Comparison of ENCODE assay signal across 17 cellular contexts in genomic region chr11:3222941-3223905, GRCh38. TPM values are rescaled to one million over a fixed set of nuclear protein-coding genes. Genes with fewer than 3 reads are reported as not detected.
A peak's percentile ranks its signal among the peaks of the same experiment; 100 is the strongest.
DNase-seq lines count a peak whose midpoint lies in the region; ATAC-seq, FAIRE-seq and TF ChIP-seq lines count a peak whose summit lies in the region.
"Had no signal": no experiment of that assay in that cellular context is flagged by ENCODE, and none has a peak within 500 bp of the region (broad histone marks: within the 10 kb centered on the region; RNA-seq: fewer than 3 reads in every experiment).

No MANE protein-coding gene starts in this region.

- H4K20me1 ChIP-seq in MM.1S (ENCODE audit: insufficient read depth, low read length): no peaks in the 10 kb centered on the region

- peaks cover 6% of the 10 kb centered on the region for H3K27me3 ChIP-seq in MM.1S (replicated peaks; ENCODE audit: insufficient read depth, low read length)

- peak overlapping the region; percentile 30; the same call in 1 of the 2 replicates for H3K9ac ChIP-seq in MM.1S (ENCODE audit: low read length)

- peaks cover 8% of the 10 kb centered on the region for H3K27me3 Mint-ChIP-seq in activated naive CD8-positive, alpha-beta T cell treated with anti-CD3 and anti-CD28 coated beads, Interleukin-2, amount 10 ng/mL, durations not matched to agents 7 days and 5 days
- peaks cover 13% of the 10 kb centered on the region for H3K27me3 Mint-ChIP-seq in activated naive CD8-positive, alpha-beta T cell treated with anti-CD3 and anti-CD28 coated beads for 36 hours

- peak overlapping the region; percentile 87 for H3K27ac ChIP-seq in MM.1S (ENCODE audit: low read length)

- H3K36me3 Mint-ChIP-seq in activated naive CD8-positive, alpha-beta T cell treated with anti-CD3 and anti-CD28 coated beads, Interleukin-2, amount 10 ng/mL, durations not matched to agents 7 days and 5 days: no peaks in the 10 kb centered on the region
- H3K36me3 Mint-ChIP-seq in activated naive CD8-positive, alpha-beta T cell treated with anti-CD3 and anti-CD28 coated beads for 36 hours: no peaks in the 10 kb centered on the region
- H3K36me3 Mint-ChIP-seq: activated naive CD4-positive, alpha-beta T cell treated with anti-CD3 and anti-CD28 coated beads, Interleukin-2, amount 50 U/mL, for 24 hours; natural killer cell treated with Interleukin-12 subunit alpha and Interleukin-12 subunit beta and Interleukin-15 and Interleukin-18, amount 100 ng/mL, for 72 hours had no signal

- TF ChIP-seq CTCF in MM.1S (IDR thresholded peaks at IDR 0.05; ENCODE audit: low read length): no peak

- ATAC-seq in activated naive CD8-positive, alpha-beta T cell treated with anti-CD3 and anti-CD28 coated beads, Interleukin-2, amount 10 ng/mL, durations not matched to agents 7 days and 5 days (ENCODE audit: low read depth): peak; percentile 62
- ATAC-seq in GM21825 (IDR thresholded peaks at IDR 0.05; ENCODE audit: unreplicated experiment) (no peak), HG03571 (IDR thresholded peaks at IDR 0.05; ENCODE audit: unreplicated experiment) (no peak)
- ATAC-seq: natural killer cell treated with Interleukin-12 subunit alpha and Interleukin-12 subunit beta and Interleukin-15 and Interleukin-18, amount 100 ng/mL, for 72 hours had no signal

- no peaks in the 10 kb centered on the region for H3K36me3 ChIP-seq in MM.1S (replicated peaks; ENCODE audit: insufficient read depth, low read length)

- peak overlapping the region; percentile 64 for H2AFZ ChIP-seq in MM.1S (ENCODE audit: low read length)

- no peak overlapping the region for H3K27ac Mint-ChIP-seq in activated naive CD8-positive, alpha-beta T cell treated with anti-CD3 and anti-CD28 coated beads, Interleukin-2, amount 10 ng/mL, durations not matched to agents 7 days and 5 days
- H3K27ac Mint-ChIP-seq in activated naive CD8-positive, alpha-beta T cell treated with anti-CD3 and anti-CD28 coated beads for 36 hours: no peak overlapping the region
- H3K27ac Mint-ChIP-seq: activated naive CD4-positive, alpha-beta T cell treated with anti-CD3 and anti-CD28 coated beads, Interleukin-2, amount 50 U/mL, for 24 hours; natural killer cell treated with Interleukin-12 subunit alpha and Interleukin-12 subunit beta and Interleukin-15 and Interleukin-18, amount 100 ng/mL, for 72 hours had no signal

- peaks cover 14% of the 10 kb centered on the region for H3F3A ChIP-seq in MM.1S (ENCODE audit: insufficient read depth, low read length)

- H3K9me3 Mint-ChIP-seq in activated naive CD8-positive, alpha-beta T cell treated with anti-CD3 and anti-CD28 coated beads, Interleukin-2, amount 10 ng/mL, durations not matched to agents 7 days and 5 days: no peaks in the 10 kb centered on the region
- H3K9me3 Mint-ChIP-seq in activated naive CD8-positive, alpha-beta T cell treated with anti-CD3 and anti-CD28 coated beads for 36 hours: no peaks in the 10 kb centered on the region
- H3K9me3 Mint-ChIP-seq: activated naive CD4-positive, alpha-beta T cell treated with anti-CD3 and anti-CD28 coated beads, Interleukin-2, amount 50 U/mL, for 24 hours; natural killer cell treated with Interleukin-12 subunit alpha and Interleukin-12 subunit beta and Interleukin-15 and Interleukin-18, amount 100 ng/mL, for 72 hours had no signal

- peak overlapping the region; percentile 38 for H3K4me3 ChIP-seq in MM.1S (ENCODE audit: low read length)

- H3K4me1 Mint-ChIP-seq in activated naive CD8-positive, alpha-beta T cell treated with anti-CD3 and anti-CD28 coated beads, Interleukin-2, amount 10 ng/mL, durations not matched to agents 7 days and 5 days: peaks cover 5% of the 10 kb centered on the region
- H3K4me1 Mint-ChIP-seq in activated naive CD8-positive, alpha-beta T cell treated with anti-CD3 and anti-CD28 coated beads for 36 hours: peaks cover 6% of the 10 kb centered on the region

- no peak for DNase-seq in activated naive CD8-positive, alpha-beta T cell treated with anti-CD3 and anti-CD28 coated beads, Interleukin-2, amount 10 ng/mL, durations not matched to agents 7 days and 5 days
- DNase-seq in activated naive CD8-positive, alpha-beta T cell treated with anti-CD3 and anti-CD28 coated beads for 36 hours: no peak
- peak; percentile 86 for DNase-seq in MM.1S
- DNase-seq in ecto neural progenitor cell (ENCODE audit: low spot score): peak; percentile 43
- no peak for DNase-seq in H54 (ENCODE audit: insufficient read length, low spot score)
- DNase-seq: C1 segment of cervical spinal cord; effector memory CD4-positive, alpha-beta T cell; NCI-H1105; NCI-H526 had no signal

- H3K9me3 ChIP-seq in MM.1S (replicated peaks; ENCODE audit: insufficient read depth, low read length): no peaks in the 10 kb centered on the region

- H3K4me1 ChIP-seq in MM.1S (ENCODE audit: low read length): peaks cover 21% of the 10 kb centered on the region

- no peaks in the 10 kb centered on the region for H3K9me2 ChIP-seq in MM.1S (replicated peaks; ENCODE audit: insufficient read depth, low read length)

- POLR2A ChIA-PET in activated naive CD8-positive, alpha-beta T cell treated with anti-CD3 and anti-CD28 coated beads, Interleukin-2, amount 10 ng/mL, durations not matched to agents 7 days and 5 days (lab: Charles Lee): no interaction called here

- no peak for FAIRE-seq in H54 (lab: Jason Lieb, UNC)
- FAIRE-seq: bronchial epithelial cell had no signal

- H3K4me3 Mint-ChIP-seq in activated naive CD8-positive, alpha-beta T cell treated with anti-CD3 and anti-CD28 coated beads, Interleukin-2, amount 10 ng/mL, durations not matched to agents 7 days and 5 days: peak overlapping the region; percentile 19
- no peak overlapping the region for H3K4me3 Mint-ChIP-seq in activated naive CD8-positive, alpha-beta T cell treated with anti-CD3 and anti-CD28 coated beads for 36 hours
- H3K4me3 Mint-ChIP-seq: activated naive CD4-positive, alpha-beta T cell treated with anti-CD3 and anti-CD28 coated beads, Interleukin-2, amount 50 U/mL, for 24 hours; natural killer cell treated with Interleukin-12 subunit alpha and Interleukin-12 subunit beta and Interleukin-15 and Interleukin-18, amount 100 ng/mL, for 72 hours had no signal

- no peak for TF ChIP-seq POLR2A in H54 (IDR thresholded peaks at IDR 0.05; ENCODE audit: low read depth, low read length)

- H3K79me2 ChIP-seq in MM.1S (ENCODE audit: low read length): no peaks in the 10 kb centered on the region

- H3K4me2 ChIP-seq in MM.1S (ENCODE audit: low read depth, low read length): peak overlapping the region; percentile 76

RNA-seq across cellular contexts. Expression of gene MRGPRG, which starts 4.6 kb away (rescaled TPM):
- total RNA-seq in activated naive CD8-positive, alpha-beta T cell treated with anti-CD3 and anti-CD28 coated beads, Interleukin-2, amount 10 ng/mL, durations not matched to agents 7 days and 5 days: not detected
- not detected for total RNA-seq in activated naive CD8-positive, alpha-beta T cell treated with anti-CD3 and anti-CD28 coated beads for 36 hours
- total RNA-seq: bronchial epithelial cell; lower leg skin; natural killer cell treated with Interleukin-12 subunit alpha and Interleukin-12 subunit beta and Interleukin-15 and Interleukin-18, amount 100 ng/mL, for 72 hours; renal cortical epithelial cell; RPMI7951 had no signal

RNA-seq across cellular contexts. Expression of gene MRGPRE, which starts 9.0 kb away (rescaled TPM):
- total RNA-seq in activated naive CD8-positive, alpha-beta T cell treated with anti-CD3 and anti-CD28 coated beads, Interleukin-2, amount 10 ng/mL, durations not matched to agents 7 days and 5 days: not detected
- not detected for total RNA-seq in activated naive CD8-positive, alpha-beta T cell treated with anti-CD3 and anti-CD28 coated beads for 36 hours
- total RNA-seq: bronchial epithelial cell; lower leg skin; natural killer cell treated with Interleukin-12 subunit alpha and Interleukin-12 subunit beta and Interleukin-15 and Interleukin-18, amount 100 ng/mL, for 72 hours; renal cortical epithelial cell; RPMI7951 had no signal

RNA-seq across cellular contexts. Expression of gene OSBPL5, which starts 58.1 kb away (rescaled TPM):
- 10 to 100 TPM; 13.0 to 13.2 TPM for total RNA-seq in activated naive CD8-positive, alpha-beta T cell treated with anti-CD3 and anti-CD28 coated beads, Interleukin-2, amount 10 ng/mL, durations not matched to agents 7 days and 5 days
- 1 to 10 TPM; 6.6 to 7.3 TPM for total RNA-seq in activated naive CD8-positive, alpha-beta T cell treated with anti-CD3 and anti-CD28 coated beads for 36 hours

Comparison
In these comparisons a context has a peak if more than half of its experiments do, and no peak if none do; other contexts are left out.
1. DNase-seq: peak in MM.1S (single experiment) and ecto neural progenitor cell (single experiment); none in activated naive CD8-positive, alpha-beta T cell treated with anti-CD3 and anti-CD28 coated beads, Interleukin-2, amount 10 ng/mL, durations not matched to agents 7 days and 5 days (single experiment), activated naive CD8-positive, alpha-beta T cell treated with anti-CD3 and anti-CD28 coated beads for 36 hours (single experiment) and H54 (single experiment).